ENCODE assay signal across 8 cellular contexts in the genomic region with DNA sequence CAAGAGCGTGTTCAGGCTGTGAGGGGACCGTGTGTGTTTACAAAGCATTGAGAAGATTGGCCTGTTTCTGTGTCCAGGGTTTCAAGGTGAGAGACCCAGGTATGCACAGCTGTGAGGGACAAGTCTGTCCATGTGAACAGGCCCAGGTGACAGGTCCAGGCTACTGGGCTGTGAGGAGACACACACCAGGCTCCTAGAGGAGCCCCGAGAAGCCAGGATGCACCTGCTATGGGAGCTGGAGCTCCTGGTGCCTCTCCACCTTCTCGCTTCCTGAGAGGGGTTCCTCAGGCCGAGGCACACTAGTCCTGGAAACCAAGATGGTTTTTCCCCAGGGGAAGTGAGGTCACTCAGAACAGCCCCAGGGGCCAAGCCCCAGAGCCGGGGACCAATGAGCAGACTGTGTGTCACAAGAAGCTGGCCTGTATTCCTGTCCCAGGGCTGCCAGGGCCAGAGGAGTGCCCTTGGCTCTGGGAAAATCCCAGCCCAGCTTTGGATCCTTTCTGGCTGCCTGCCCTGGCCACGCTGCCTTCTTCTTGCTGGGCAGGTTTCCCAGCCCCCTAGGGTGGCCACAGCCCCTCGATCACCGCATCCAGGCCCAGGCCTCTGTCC.
A peak's percentile ranks its signal among the peaks of the same experiment; 100 is the strongest.
DNase-seq lines count a peak whose midpoint lies in the region; ATAC-seq and TF ChIP-seq lines count a peak whose summit lies in the region.

No MANE protein-coding gene starts in this region.

- no peak overlapping the region for H3K4me3 ChIP-seq in osteoblast (ENCODE audit: insufficient read depth, low read length)
- no peak overlapping the region for H3K4me3 ChIP-seq in WERI-Rb-1 (ENCODE audit: low read depth, low read length)

- no peak overlapping the region for H2AFZ ChIP-seq in osteoblast (ENCODE audit: low read length)

- H3K27me3 ChIP-seq in osteoblast (ENCODE audit: insufficient read depth, low read length) (no peaks in the 10 kb centered on the region), WERI-Rb-1 (ENCODE audit: insufficient read depth, low read depth, severe bottlenecking) (no peaks in the 10 kb centered on the region)

- H3K4me3 Mint-ChIP-seq in IgD-negative memory B cell = no peak overlapping the region

- no peaks in the 10 kb centered on the region for H3K27me3 Mint-ChIP-seq in IgD-negative memory B cell

- H3K4me1 ChIP-seq in osteoblast (ENCODE audit: insufficient read depth, low read length) = peaks cover 17% of the 10 kb centered on the region

- H3K27ac ChIP-seq in epithelial cell of prostate (peak overlapping the region; percentile 95), osteoblast (ENCODE audit: low read depth, low read length) (peak overlapping the region; percentile 75), WERI-Rb-1 (no peak overlapping the region)

- peak; percentile 82 for DNase-seq in GM10266 (ENCODE audit: extremely low spot score)
- DNase-seq in epithelial cell of prostate (ENCODE audit: low read depth, low spot score) = no peak
- peak; percentile 82 for DNase-seq in osteoblast (ENCODE audit: insufficient read length, low spot score, missing footprints)
- DNase-seq in NCI-H2171 (lab: John Stamatoyannopoulos, UW) = no peak
- no peak for DNase-seq in HuH-7 (ENCODE audit: low spot score)
- DNase-seq in WERI-Rb-1 = no peak

- TF ChIP-seq CTCF in GM10266 (IDR thresholded peaks at IDR 0.05; ENCODE audit: control insufficient read depth, insufficient read depth, low read depth, missing control alignments) (no peak), osteoblast (IDR thresholded peaks at IDR 0.05; ENCODE audit: extremely low read depth, low read depth, low read length) (no peak), WERI-Rb-1 (IDR thresholded peaks at IDR 0.05; ENCODE audit: low read depth, low read length) (no peak)

- no peaks in the 10 kb centered on the region for H3K9me3 ChIP-seq in osteoblast (ENCODE audit: low read depth, low read length)
- no peaks in the 10 kb centered on the region for H3K9me3 ChIP-seq in WERI-Rb-1 (ENCODE audit: severe bottlenecking)

- H3K36me3 ChIP-seq in osteoblast (ENCODE audit: insufficient read depth, low read length) = no peaks in the 10 kb centered on the region
- H3K36me3 ChIP-seq in WERI-Rb-1 = no peaks in the 10 kb centered on the region

- peaks cover 1% of the 10 kb centered on the region for H3K36me3 Mint-ChIP-seq in IgD-negative memory B cell

- H3K9me3 Mint-ChIP-seq in IgD-negative memory B cell = no peaks in the 10 kb centered on the region

- H3K27ac Mint-ChIP-seq in IgD-negative memory B cell = peak overlapping the region in 2 of 3 donors; percentile 47 to 90

- ATAC-seq in HG03571 (IDR thresholded peaks at IDR 0.05; ENCODE audit: unreplicated experiment) = no peak

- peaks cover 3 to 13% (median 11%) of the 10 kb centered on the region in 3 donors for H3K4me1 Mint-ChIP-seq in IgD-negative memory B cell

- no peaks in the 10 kb centered on the region for H3K79me2 ChIP-seq in osteoblast (ENCODE audit: insufficient read depth, low read length)

- peaks cover 22% of the 10 kb centered on the region for H4K20me1 ChIP-seq in osteoblast (ENCODE audit: insufficient read depth, low read length)

- no peak overlapping the region for H3K4me2 ChIP-seq in osteoblast (ENCODE audit: insufficient read depth, low read length)

Comparison
In these comparisons a context has a peak if more than half of its experiments do, and no peak if none do; other contexts are left out.
1. DNase-seq: peak in GM10266 (single experiment) and osteoblast (single experiment); none in epithelial cell of prostate (single experiment), NCI-H2171 (single experiment), HuH-7 (single experiment) and WERI-Rb-1 (single experiment).